Comparison of ENCODE assay signal across 11 cellular contexts in the genomic region with DNA sequence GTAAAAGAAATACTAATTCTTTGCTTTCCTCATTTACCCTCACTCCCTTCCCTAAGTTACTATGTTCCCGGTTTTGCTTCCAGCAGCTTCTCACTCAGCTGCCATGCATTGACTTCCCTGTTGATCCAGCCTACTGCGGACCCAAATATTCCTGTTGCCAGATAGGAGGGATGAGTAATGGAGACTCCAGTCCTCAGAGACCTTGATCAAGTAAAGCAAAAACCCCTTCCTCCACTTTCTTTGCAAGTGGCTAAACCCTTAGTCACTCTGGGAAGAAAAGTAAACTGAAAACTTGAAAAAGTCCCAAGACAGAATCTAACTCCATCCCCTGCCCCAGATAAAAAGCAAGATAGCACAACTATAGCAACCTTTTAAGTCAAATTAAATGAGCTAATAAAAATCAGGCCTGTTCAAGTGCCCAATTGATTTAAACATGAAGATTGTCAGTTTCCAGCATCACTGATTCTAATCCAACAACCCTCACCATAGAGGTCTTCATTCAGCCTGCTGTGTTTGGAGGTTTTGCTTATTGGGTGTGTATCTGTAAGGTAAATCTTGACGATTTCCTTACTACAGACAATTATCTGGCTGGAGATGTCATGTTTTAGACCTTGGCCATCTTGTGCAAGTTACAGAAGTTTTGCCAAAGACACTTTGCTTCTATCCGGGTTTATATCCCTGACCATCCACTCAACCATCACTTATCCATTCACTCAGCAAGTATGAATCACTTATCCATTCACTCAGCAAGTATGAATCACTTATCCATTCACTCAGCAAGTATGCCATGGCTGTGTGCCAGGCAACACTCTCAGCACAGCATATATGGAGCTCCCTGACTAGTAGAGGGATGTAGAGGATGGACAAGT. TPM values are rescaled to one million over a fixed set of nuclear protein-coding genes. Genes with fewer than 3 reads are reported as not detected.
DNase-seq lines count a peak whose midpoint lies in the region; ATAC-seq, FAIRE-seq and TF ChIP-seq lines count a peak whose summit lies in the region.
"Had no signal": no experiment of that assay in that cellular context is flagged by ENCODE, and none has a peak within 500 bp of the region (broad histone marks: within the 10 kb centered on the region; RNA-seq: fewer than 3 reads in every experiment).

No MANE protein-coding gene starts in this region.

- H3K36me3 ChIP-seq in esophagus (ENCODE audit: control insufficient read depth in 2 of 2, insufficient read depth in 2 of 2, low read length in 1 of 2), result no peaks in the 10 kb centered on the region
- peaks cover 2% of the 10 kb centered on the region; the same call in 1 of the 2 replicates for H3K36me3 ChIP-seq in GM23338 (ENCODE audit: insufficient read depth)

- TF ChIP-seq POLR2A in GM12892 (IDR thresholded peaks at IDR 0.05; ENCODE audit: low read depth, low read length), result no peak

- intact Hi-C loops in posterior vena cava (cut with DNase I), result no loop called here

- 45 to 48% methylated on average over 4 of the region's 4 CpGs for WGBS in esophagus, 2 donors

- peaks cover 0 to 5% of the 10 kb centered on the region in 2 donors for H3K4me1 ChIP-seq in esophagus (ENCODE audit: control insufficient read depth in 2 of 2, insufficient read depth in 2 of 2, low read length in 1 of 2)
- H3K4me1 ChIP-seq in GM23338 (ENCODE audit: insufficient read depth), result no peaks in the 10 kb centered on the region

- peaks cover 4% of the 10 kb centered on the region for H3K27me3 Mint-ChIP-seq in GM23338 (ENCODE audit: insufficient read depth, low read depth, poor library complexity)

- H3K9me3 ChIP-seq in esophagus (ENCODE audit: control insufficient read depth in 2 of 2, insufficient read depth in 1 of 2, low read depth in 1 of 2, low read length in 1 of 2), result no peaks in the 10 kb centered on the region

- no peak overlapping the region for H2AFZ ChIP-seq in GM23338

- H3K79me2 ChIP-seq in GM23338 (replicated peaks; ENCODE audit: insufficient read depth), result no peaks in the 10 kb centered on the region

- H3F3A ChIP-seq in GM23338 (replicated peaks; ENCODE audit: low read depth), result no peaks in the 10 kb centered on the region

- H3K4me3 Mint-ChIP-seq in GM23338, result no peak overlapping the region
- H3K4me3 Mint-ChIP-seq: activated T-helper 1 cell treated with anti-CD3 and anti-CD28 coated beads, Interleukin-12 subunit alpha, Interleukin-12 subunit beta, Interleukin-2, Interleukin-4 antibody, amounts not matched to agents 30 ng/mL and 10 ng/mL and 1 ng/mL, durations not matched to agents 14 hours and 24 hours and 36 hours; stimulated activated naive B cell treated with anti-CD40 and anti-IgM and Interleukin-4, amounts not matched to agents 10 μg/mL and 1 μg/mL and 100 μg/mL, for 72 hours had no signal

- DNase-seq in GM03348 (ENCODE audit: low spot score) (peak; percentile 84), NCI-H69 (lab: John Stamatoyannopoulos, UW) (peak; percentile 0), posterior vena cava (ENCODE audit: low spot score) (peak; percentile 95), GM23338 (ENCODE audit: low spot score) (no peak), GM12892 (ENCODE audit: insufficient read length) (no peak)
- DNase-seq: NCI-H1092 treated with DMSO at 0.1 percent for 48 hours; stimulated activated naive B cell treated with anti-CD40 and anti-IgM and Interleukin-4, amounts not matched to agents 10 μg/mL and 1 μg/mL and 100 μg/mL, for 72 hours had no signal

- no peak for TF ChIP-seq CTCF in GM23338 (conservative IDR thresholded peaks at IDR 0.05; ENCODE audit: low read depth in 2 of 2)

- no peak overlapping the region for H3K4me2 ChIP-seq in GM23338

- H3K27ac Mint-ChIP-seq in GM23338, result no peak overlapping the region
- H3K27ac Mint-ChIP-seq: activated T-helper 1 cell treated with anti-CD3 and anti-CD28 coated beads, Interleukin-12 subunit alpha, Interleukin-12 subunit beta, Interleukin-2, Interleukin-4 antibody, amounts not matched to agents 30 ng/mL and 10 ng/mL and 1 ng/mL, durations not matched to agents 14 hours and 24 hours and 36 hours; stimulated activated naive B cell treated with anti-CD40 and anti-IgM and Interleukin-4, amounts not matched to agents 10 μg/mL and 1 μg/mL and 100 μg/mL, for 72 hours had no signal

- H3K9me2 ChIP-seq in GM23338 (ENCODE audit: insufficient read depth), result no peaks in the 10 kb centered on the region; the same call in 1 of the 2 replicates

- ATAC-seq in HG02870 (IDR thresholded peaks at IDR 0.05; ENCODE audit: unreplicated experiment) (no peak), GM23338 (no peak), HG02884 (IDR thresholded peaks at IDR 0.05; ENCODE audit: unreplicated experiment) (no peak)
- ATAC-seq: stimulated activated naive B cell treated with anti-CD40 and anti-IgM and Interleukin-4, amounts not matched to agents 10 μg/mL and 1 μg/mL and 100 μg/mL, for 72 hours had no signal

- H3K9me3 Mint-ChIP-seq in GM23338, result peaks cover 8% of the 10 kb centered on the region
- H3K9me3 Mint-ChIP-seq: activated T-helper 1 cell treated with anti-CD3 and anti-CD28 coated beads, Interleukin-12 subunit alpha, Interleukin-12 subunit beta, Interleukin-2, Interleukin-4 antibody, amounts not matched to agents 30 ng/mL and 10 ng/mL and 1 ng/mL, durations not matched to agents 14 hours and 24 hours and 36 hours had no signal

- FAIRE-seq in GM12892 (lab: Jason Lieb, UNC), result no peak

- no peaks in the 10 kb centered on the region for H3K4me1 Mint-ChIP-seq in GM23338
- H3K4me1 Mint-ChIP-seq: stimulated activated naive B cell treated with anti-CD40 and anti-IgM and Interleukin-4, amounts not matched to agents 10 μg/mL and 1 μg/mL and 100 μg/mL, for 72 hours had no signal

- no peak overlapping the region for H3K4me3 ChIP-seq in esophagus (ENCODE audit: low read depth in 1 of 2, low read length in 2 of 2)
- H3K4me3 ChIP-seq in GM23338, result no peak overlapping the region

- H3K27ac ChIP-seq in esophagus (ENCODE audit: low read depth in 2 of 2, low read length in 1 of 2), result peak overlapping the region; percentile 11 to 46
- H3K27ac ChIP-seq in GM23338 (ENCODE audit: low read depth), result no peak overlapping the region

- no peaks in the 10 kb centered on the region for H3K27me3 ChIP-seq in esophagus (ENCODE audit: control insufficient read depth in 1 of 2, insufficient read depth in 2 of 2, low read length in 2 of 2)
- no peaks in the 10 kb centered on the region for H3K27me3 ChIP-seq in GM23338 (ENCODE audit: insufficient read depth)

- no peaks in the 10 kb centered on the region for H4K20me1 ChIP-seq in GM23338 (replicated peaks; ENCODE audit: insufficient read depth)

- H3K36me3 Mint-ChIP-seq in GM23338 (ENCODE audit: low read depth), result peaks cover 3% of the 10 kb centered on the region

TF ChIP-seq in GM23338, 12 proteins besides CTCF, POLR2A, EP300 and RAD21 (continues in another document):
- TF ChIP-seq, protein P1, sequence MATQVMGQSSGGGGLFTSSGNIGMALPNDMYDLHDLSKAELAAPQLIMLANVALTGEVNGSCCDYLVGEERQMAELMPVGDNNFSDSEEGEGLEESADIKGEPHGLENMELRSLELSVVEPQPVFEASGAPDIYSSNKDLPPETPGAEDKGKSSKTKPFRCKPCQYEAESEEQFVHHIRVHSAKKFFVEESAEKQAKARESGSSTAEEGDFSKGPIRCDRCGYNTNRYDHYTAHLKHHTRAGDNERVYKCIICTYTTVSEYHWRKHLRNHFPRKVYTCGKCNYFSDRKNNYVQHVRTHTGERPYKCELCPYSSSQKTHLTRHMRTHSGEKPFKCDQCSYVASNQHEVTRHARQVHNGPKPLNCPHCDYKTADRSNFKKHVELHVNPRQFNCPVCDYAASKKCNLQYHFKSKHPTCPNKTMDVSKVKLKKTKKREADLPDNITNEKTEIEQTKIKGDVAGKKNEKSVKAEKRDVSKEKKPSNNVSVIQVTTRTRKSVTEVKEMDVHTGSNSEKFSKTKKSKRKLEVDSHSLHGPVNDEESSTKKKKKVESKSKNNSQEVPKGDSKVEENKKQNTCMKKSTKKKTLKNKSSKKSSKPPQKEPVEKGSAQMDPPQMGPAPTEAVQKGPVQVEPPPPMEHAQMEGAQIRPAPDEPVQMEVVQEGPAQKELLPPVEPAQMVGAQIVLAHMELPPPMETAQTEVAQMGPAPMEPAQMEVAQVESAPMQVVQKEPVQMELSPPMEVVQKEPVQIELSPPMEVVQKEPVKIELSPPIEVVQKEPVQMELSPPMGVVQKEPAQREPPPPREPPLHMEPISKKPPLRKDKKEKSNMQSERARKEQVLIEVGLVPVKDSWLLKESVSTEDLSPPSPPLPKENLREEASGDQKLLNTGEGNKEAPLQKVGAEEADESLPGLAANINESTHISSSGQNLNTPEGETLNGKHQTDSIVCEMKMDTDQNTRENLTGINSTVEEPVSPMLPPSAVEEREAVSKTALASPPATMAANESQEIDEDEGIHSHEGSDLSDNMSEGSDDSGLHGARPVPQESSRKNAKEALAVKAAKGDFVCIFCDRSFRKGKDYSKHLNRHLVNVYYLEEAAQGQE (IDR thresholded peaks at IDR 0.05; ENCODE audit: unreplicated experiment), result no peak
- TF ChIP-seq STAT1 (IDR thresholded peaks at IDR 0.05; ENCODE audit: unreplicated experiment) (no peak), ZNF331 (CRISPR knock-in tag; IDR thresholded peaks at IDR 0.05; ENCODE audit: low read depth) (no peak), EZH2phosphoT487 (IDR thresholded peaks at IDR 0.05; ENCODE audit: unreplicated experiment) (no peak), NANOG (IDR thresholded peaks at IDR 0.05; ENCODE audit: borderline replicate concordance) (no peak), POLR2AphosphoS5 (IDR thresholded peaks at IDR 0.05; ENCODE audit: low read depth) (no peak), EZH2 (IDR thresholded peaks at IDR 0.05; ENCODE audit: low read depth, unreplicated experiment) (no peak), ZNF114 (CRISPR knock-in tag; IDR thresholded peaks at IDR 0.05) (no peak)
- TF ChIP-seq, protein P2, sequence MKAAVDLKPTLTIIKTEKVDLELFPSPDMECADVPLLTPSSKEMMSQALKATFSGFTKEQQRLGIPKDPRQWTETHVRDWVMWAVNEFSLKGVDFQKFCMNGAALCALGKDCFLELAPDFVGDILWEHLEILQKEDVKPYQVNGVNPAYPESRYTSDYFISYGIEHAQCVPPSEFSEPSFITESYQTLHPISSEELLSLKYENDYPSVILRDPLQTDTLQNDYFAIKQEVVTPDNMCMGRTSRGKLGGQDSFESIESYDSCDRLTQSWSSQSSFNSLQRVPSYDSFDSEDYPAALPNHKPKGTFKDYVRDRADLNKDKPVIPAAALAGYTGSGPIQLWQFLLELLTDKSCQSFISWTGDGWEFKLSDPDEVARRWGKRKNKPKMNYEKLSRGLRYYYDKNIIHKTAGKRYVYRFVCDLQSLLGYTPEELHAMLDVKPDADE (IDR thresholded peaks at IDR 0.05), result no peak

RNA-seq across cellular contexts. Expression of a gene that starts 17.6 kb away (rescaled TPM):
- 100 to 1,000 TPM; 178 to 533 TPM for polyA plus RNA-seq in esophagus
- total RNA-seq in posterior vena cava, result not detected
- total RNA-seq in GM23338 (2014; rRNA removed; shearing (Covaris generic)), result not detected in 2 replicates
- 0.15 and 0.42 TPM in 2 replicates for polyA plus RNA-seq in GM23338 (2016; fragmentation: Nextera tagmentation; extraction: Ambion mirVana)
- not detected for polyA plus RNA-seq in GM12892 (2012; ENCODE audit: missing spikeins)
- total RNA-seq: activated T-helper 1 cell treated with anti-CD3 and anti-CD28 coated beads, Interleukin-12 subunit alpha, Interleukin-12 subunit beta, Interleukin-2, Interleukin-4 antibody, amounts not matched to agents 30 ng/mL and 10 ng/mL and 1 ng/mL, durations not matched to agents 14 hours and 24 hours and 36 hours had no signal

RNA-seq across cellular contexts. Expression of a gene that starts 42.0 kb away (rescaled TPM):
- polyA plus RNA-seq in esophagus (under 1 TPM in 1 of 2 donors, not detected in 1; 0.61 TPM), GM23338 (2016; fragmentation: Nextera tagmentation; extraction: Ambion mirVana) (0.18 and 0.37 TPM in 2 replicates)
- 1 to 10 TPM in 1 of 2 donors, under 1 TPM in 1; 0.52 to 1.8 TPM for total RNA-seq in posterior vena cava
- 0.56 and 0.93 TPM in 2 replicates for total RNA-seq in GM23338 (2014; rRNA removed; shearing (Covaris generic))
- not detected for polyA plus RNA-seq in GM12892 (2012; ENCODE audit: missing spikeins)

Comparison
In these comparisons a context has a peak if more than half of its experiments do, and no peak if none do; other contexts are left out.
1. DNase-seq: peak in GM03348 (single experiment), NCI-H69 (single experiment) and posterior vena cava (single experiment); none in GM23338 (single experiment) and GM12892 (single experiment).